1 cellular context compared by ENCODE assay signal in genomic region chr14:68723808-68724268, GRCh38.
TF ChIP-seq lines count a peak whose summit lies in the region.

No MANE protein-coding gene starts in this region.

TF ChIP-seq in IMR-90, 13 proteins besides CTCF, POLR2A, EP300 and RAD21 (continued from another document):
- TF ChIP-seq ELK1 (IDR thresholded peaks at IDR 0.05; ENCODE audit: borderline replicate concordance, low read depth, low read length) = no peak
- no peak for TF ChIP-seq CHD1 (IDR thresholded peaks at IDR 0.05; ENCODE audit: low read depth, low read length)
- no peak for TF ChIP-seq CEBPB (IDR thresholded peaks at IDR 0.05; ENCODE audit: low read depth, low read length)
- no peak for TF ChIP-seq MAZ (IDR thresholded peaks at IDR 0.05; ENCODE audit: borderline replicate concordance, low read depth, low read length)
- TF ChIP-seq RCOR1 (IDR thresholded peaks at IDR 0.05; ENCODE audit: insufficient replicate concordance, low read length) = no peak
